ENCODE assay signal across 25 cellular contexts in genomic region chr2:79849241-79849640, GRCh38.
"Had no signal": no experiment of that assay in that cellular context is flagged by ENCODE, and none has a peak within 500 bp of the region (broad histone marks: within the 10 kb centered on the region; RNA-seq: fewer than 3 reads in every experiment).

No MANE protein-coding gene starts in this region.

- ATAC-seq: foreskin keratinocyte; gastroesophageal sphincter; heart left ventricle; left cardiac atrium; left lung; left ventricle myocardium superior; naive thymus-derived CD4-positive, alpha-beta T cell had no signal

- H3K4me1 Mint-ChIP-seq: memory B cell; naive thymus-derived CD4-positive, alpha-beta T cell had no signal

- H3K27ac Mint-ChIP-seq: memory B cell; naive thymus-derived CD4-positive, alpha-beta T cell had no signal

- H3K36me3 Mint-ChIP-seq: memory B cell; naive thymus-derived CD4-positive, alpha-beta T cell had no signal

- H3K4me2 ChIP-seq: hepatocyte had no signal

- FAIRE-seq: colon, endothelial cell of umbilical vein, frontal cortex, islet of Langerhans, keratinocyte had no signal

- H3K79me2 ChIP-seq: hepatocyte had no signal

- H3K27me3 Mint-ChIP-seq: memory B cell; naive thymus-derived CD4-positive, alpha-beta T cell had no signal

- H3K4me1 ChIP-seq: esophagus muscularis mucosa, foreskin keratinocyte, gastroesophageal sphincter, heart left ventricle, left lung had no signal

- H3K36me3 ChIP-seq: esophagus muscularis mucosa, gastroesophageal sphincter, heart left ventricle, left lung had no signal

- H3K4me3 Mint-ChIP-seq: memory B cell; naive thymus-derived CD4-positive, alpha-beta T cell had no signal

- H2AFZ ChIP-seq: hepatocyte had no signal

- H3K27me3 ChIP-seq: dorsolateral prefrontal cortex, esophagus muscularis mucosa, foreskin keratinocyte, gastroesophageal sphincter, heart left ventricle, hepatocyte, left lung had no signal

- H3K27ac ChIP-seq: coronary artery, dorsolateral prefrontal cortex, esophagus muscularis mucosa, foreskin keratinocyte, gastroesophageal sphincter, heart left ventricle, hepatocyte, left lung had no signal

- H3K4me3 ChIP-seq: coronary artery, dorsolateral prefrontal cortex, esophagus muscularis mucosa, gastroesophageal sphincter, heart left ventricle, hepatocyte, left lung, lung had no signal

- H3K9me3 ChIP-seq: esophagus muscularis mucosa, gastroesophageal sphincter, heart left ventricle, left lung had no signal

- DNase-seq: dermis blood vessel endothelial cell; dorsolateral prefrontal cortex; effector CD4-positive, alpha-beta T cell; effector memory CD4-positive, alpha-beta T cell; foreskin keratinocyte; heart left ventricle; hypothalamus; left cardiac atrium; left lung; left ventricle myocardium superior; mammary epithelial cell; mesendoderm; midbrain; naive thymus-derived CD4-positive, alpha-beta T cell had no signal
